ENCODE assay signal across 8 cellular contexts in genomic region chr17:75013077-75013391, GRCh38. TPM values are rescaled to one million over a fixed set of nuclear protein-coding genes. Genes with fewer than 3 reads are reported as not detected.
DNase-seq lines count a peak whose midpoint lies in the region; ATAC-seq and TF ChIP-seq lines count a peak whose summit lies in the region.

No MANE protein-coding gene starts in this region.

- TF ChIP-seq CTCF in Calu3 (IDR thresholded peaks at IDR 0.05; ENCODE audit: unreplicated experiment) (no peak), PC-9 (conservative IDR thresholded peaks at IDR 0.05) (no peak), epithelial cell of proximal tubule (conservative IDR thresholded peaks at IDR 0.05; ENCODE audit: low read depth, low read length) (no peak), parathyroid adenoma (IDR thresholded peaks at IDR 0.05) (no peak)

- no peaks in the 10 kb centered on the region for H3K27me3 Mint-ChIP-seq in Calu3 (ENCODE audit: unreplicated experiment)

- H2AFZ ChIP-seq in PC-9 = peak overlapping the region; percentile 85
- H2AFZ ChIP-seq in parathyroid adenoma = peak overlapping the region; percentile 94

- H3K27ac ChIP-seq in PC-9 (peak overlapping the region; percentile 43; the same call in 1 of the 2 replicates), parathyroid adenoma (peak overlapping the region; percentile 72)

- H3K4me3 ChIP-seq in PC-9 = peak overlapping the region; percentile 90
- peak overlapping the region; percentile 78 for H3K4me3 ChIP-seq in epithelial cell of proximal tubule (ENCODE audit: low read depth, low read length)
- H3K4me3 ChIP-seq in parathyroid adenoma (ENCODE audit: low read depth, low read length) = peak overlapping the region; percentile 83

- H3K4me3 Mint-ChIP-seq in Calu3 (ENCODE audit: low read depth, unreplicated experiment) = peak overlapping the region; percentile 97

- H3K9me3 Mint-ChIP-seq in Calu3 (ENCODE audit: low read depth, unreplicated experiment) = no peaks in the 10 kb centered on the region

- H3K9me2 ChIP-seq in PC-9 (ENCODE audit: insufficient read depth) = no peaks in the 10 kb centered on the region

- peaks cover 42% of the 10 kb centered on the region for H3K36me3 Mint-ChIP-seq in Calu3 (ENCODE audit: insufficient read depth, unreplicated experiment)

- intact Hi-C loops in Calu3 (cut with micrococcal nuclease; ENCODE audit: unreplicated experiment) = loop anchor here (5.0 kb wide), 1 partner anchor 51 kb away; no protein-coding TSS in a partner anchor
- intact Hi-C loops in PC-9 (cut with micrococcal nuclease; ENCODE audit: unreplicated experiment) = loop anchor here (1.0 to 2.0 kb wide), 2 partner anchors 21 to 52 kb away; no protein-coding TSS in a partner anchor
- intact Hi-C loops in sciatic nerve (cut with DNase I) = loop anchor here (10.0 kb wide), 1 partner anchor 48 kb away; no protein-coding TSS in a partner anchor

- H3F3A ChIP-seq in PC-9 (ENCODE audit: insufficient read depth, low read depth) = peaks cover 31% of the 10 kb centered on the region

- H3K36me3 ChIP-seq in PC-9 (ENCODE audit: low read depth) (no peaks in the 10 kb centered on the region), parathyroid adenoma (ENCODE audit: control insufficient read depth, insufficient read depth, low read length) (no peaks in the 10 kb centered on the region)

- POLR2A ChIA-PET in PC-9 (lab: Charles Lee; ENCODE audit: unreplicated experiment) = interaction anchor here (0.6 to 1.6 kb wide), 4 partner anchors 21 to 183 kb away, joined by 3 to 5 read pairs (median 4); partner anchors contain the start of gene CDR2L

- H3K4me1 Mint-ChIP-seq in Calu3 (ENCODE audit: low read depth, unreplicated experiment) = peaks cover 40% of the 10 kb centered on the region

- peak overlapping the region; percentile 74 for H3K27ac Mint-ChIP-seq in Calu3 (ENCODE audit: unreplicated experiment)

- H3K27me3 ChIP-seq in PC-9 (ENCODE audit: insufficient read depth, low read depth) (no peaks in the 10 kb centered on the region), parathyroid adenoma (ENCODE audit: control insufficient read depth, insufficient read depth, low read length) (no peaks in the 10 kb centered on the region)

- H3K4me2 ChIP-seq in PC-9 (peak overlapping the region; percentile 98), parathyroid adenoma (ENCODE audit: low read length) (peak overlapping the region; percentile 93)

- ATAC-seq in GM19035 (IDR thresholded peaks at IDR 0.05; ENCODE audit: unreplicated experiment) (no peak), sciatic nerve (no peak)

- H3K9ac ChIP-seq in parathyroid adenoma = peak overlapping the region; percentile 75

- H4K20me1 ChIP-seq in PC-9 (ENCODE audit: insufficient read depth) = no peaks in the 10 kb centered on the region

- H3K4me1 ChIP-seq in PC-9 (replicated peaks; ENCODE audit: insufficient read depth) (peaks cover 31% of the 10 kb centered on the region), parathyroid adenoma (peaks cover 6% of the 10 kb centered on the region)

- H3K79me2 ChIP-seq in PC-9 (ENCODE audit: low read depth) (peaks cover 31% of the 10 kb centered on the region), parathyroid adenoma (peaks cover 9% of the 10 kb centered on the region)

- CTCF ChIA-PET in Calu3 (lab: Charles Lee) = interaction anchor here (0.7 to 3.9 kb wide), 15 partner anchors 14 to 277 kb away, joined by 3 to 38 read pairs (median 4); partner anchors contain the start of genes ARMC7, CDR2L and HID1
- CTCF ChIA-PET in PC-9 (lab: Charles Lee) = interaction anchor here (0.6 to 1.7 kb wide), 5 partner anchors 21 to 403 kb away, joined by 3 to 9 read pairs (median 7); no protein-coding TSS in a partner anchor

- H3K9me3 ChIP-seq in PC-9 (ENCODE audit: insufficient read depth, low read depth) (no peaks in the 10 kb centered on the region), parathyroid adenoma (ENCODE audit: control insufficient read depth, low read length) (no peaks in the 10 kb centered on the region)

- DNase-seq in Calu3 (no peak), PC-9 (no peak), epithelial cell of proximal tubule (ENCODE audit: low read depth) (no peak), NCI-H2029 (lab: John Stamatoyannopoulos, UW) (no peak), sciatic nerve (ENCODE audit: low spot score) (no peak), cerebellum (ENCODE audit: low spot score) (no peak)

- BruUV-seq in Calu3 (replicated peaks; lab: Mats Ljungman, UMichigan) (TSS peak; percentile 81), PC-9 (replicated peaks; lab: Mats Ljungman, UMichigan) (TSS peak; percentile 57)

RNA-seq across cellular contexts. Expression of gene MRPL58, which starts 0.6 kb away (rescaled TPM):
- total RNA-seq in Calu3 (2022) (49.0 and 52.7 TPM in 2 replicates), PC-9 (2021) (42.8 and 48.4 TPM in 2 replicates), epithelial cell of proximal tubule (52.2 and 113 TPM in 2 replicates), sciatic nerve (20.1 TPM), cerebellum (6.6 TPM)

RNA-seq across cellular contexts. Expression of gene CDR2L, which starts 25.6 kb away (rescaled TPM):
- total RNA-seq in Calu3 (2022) (39.4 and 48.3 TPM in 2 replicates), PC-9 (2021) (15.1 and 22.8 TPM in 2 replicates), epithelial cell of proximal tubule (38.9 and 64.4 TPM in 2 replicates), sciatic nerve (11.5 TPM), cerebellum (7.1 TPM)

RNA-seq across cellular contexts. Expression of gene ATP5PD, which starts 33.7 kb away (rescaled TPM):
- total RNA-seq in Calu3 (2022) = 288 and 289 TPM in 2 replicates
- 306 and 336 TPM in 2 replicates for total RNA-seq in PC-9 (2021)
- total RNA-seq in epithelial cell of proximal tubule = 232 and 360 TPM in 2 replicates
- 147 TPM for total RNA-seq in sciatic nerve
- 69.1 TPM for total RNA-seq in cerebellum

RNA-seq across cellular contexts. Expression of gene KCTD2, which starts 34.0 kb away (rescaled TPM):
- 24.4 TPM in 2 replicates for total RNA-seq in Calu3 (2022)
- 18.4 and 18.6 TPM in 2 replicates for total RNA-seq in PC-9 (2021)
- 15.8 and 19.2 TPM in 2 replicates for total RNA-seq in epithelial cell of proximal tubule
- 37.5 TPM for total RNA-seq in sciatic nerve
- 31.5 TPM for total RNA-seq in cerebellum

RNA-seq across cellular contexts. Expression of gene HID1, which starts 40.5 kb away (rescaled TPM):
- total RNA-seq in Calu3 (2022) (114 and 122 TPM in 2 replicates), PC-9 (2021) (32.1 and 49.7 TPM in 2 replicates), epithelial cell of proximal tubule (9.0 and 19.1 TPM in 2 replicates), sciatic nerve (16.1 TPM), cerebellum (23.0 TPM)
